Comparison of ENCODE assay signal across 22 cellular contexts in the genomic region with DNA sequence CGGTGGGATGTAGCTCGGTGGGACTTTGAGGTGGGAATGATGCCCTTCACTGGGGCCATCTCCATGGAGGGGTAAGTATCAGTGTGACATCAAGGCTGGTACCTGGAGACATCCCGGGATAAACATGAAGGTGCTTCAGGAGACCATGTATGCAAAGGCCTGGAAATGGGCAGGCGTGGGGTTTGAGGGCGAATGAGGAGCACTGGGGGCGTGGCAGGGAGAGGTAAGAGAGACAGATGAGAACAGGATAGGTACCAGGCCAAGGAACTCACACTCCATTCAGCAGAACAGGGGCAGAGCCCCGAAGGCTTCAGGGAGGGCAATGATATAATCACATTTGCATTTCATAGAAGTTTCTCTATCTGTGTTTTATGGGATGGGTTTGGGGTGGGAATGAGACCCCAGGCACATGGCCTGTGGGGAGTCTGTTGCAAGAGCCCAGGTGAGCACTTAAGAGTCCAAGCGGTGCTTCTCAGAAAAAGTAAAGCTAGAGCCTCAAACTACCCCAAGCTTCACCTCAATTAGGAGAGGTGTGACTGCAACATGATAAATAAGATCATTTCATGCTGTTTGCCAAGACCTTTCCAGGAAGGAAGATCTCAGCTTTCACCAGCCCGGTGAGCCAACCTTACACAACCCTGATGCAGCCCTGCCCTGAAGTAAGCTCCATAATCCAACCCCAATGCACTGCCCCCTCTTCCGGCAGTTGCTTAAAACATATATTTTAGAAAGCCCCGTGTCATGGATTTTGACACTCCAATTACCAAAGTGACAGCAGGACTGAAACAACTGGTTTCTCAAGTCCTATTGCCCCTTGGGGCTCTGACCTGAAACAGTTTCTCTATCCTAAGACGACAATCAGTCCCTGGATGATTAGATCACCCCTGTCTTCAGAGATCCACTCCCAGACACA. TPM values are rescaled to one million over a fixed set of nuclear protein-coding genes. Genes with fewer than 3 reads are reported as not detected.
DNase-seq lines count a peak whose midpoint lies in the region; ATAC-seq, FAIRE-seq and TF ChIP-seq lines count a peak whose summit lies in the region.
"Had no signal": no experiment of that assay in that cellular context is flagged by ENCODE, and none has a peak within 500 bp of the region (broad histone marks: within the 10 kb centered on the region; RNA-seq: fewer than 3 reads in every experiment).

No MANE protein-coding gene starts in this region.

- ATAC-seq in esophagus mucosa = peak; percentile 64
- ATAC-seq: activated CD4-positive, alpha-beta T cell treated with anti-CD3 and anti-CD28 coated beads for 36 hours; stimulated activated naive CD8-positive, alpha-beta T cell treated with anti-CD3 and anti-CD28 coated beads, Interleukin-15, Interleukin-2, amounts not matched to agents 100 U/mL and 50 U/mL, for 24 hours had no signal

- no peak for TF ChIP-seq POLR2A in H54 (IDR thresholded peaks at IDR 0.05; ENCODE audit: low read depth, low read length)

- FAIRE-seq in H54 (lab: Jason Lieb, UNC) = no peak
- FAIRE-seq: frontal cortex had no signal

- DNase-seq in AML-193 (lab: John Stamatoyannopoulos, UW) (peak; percentile 35 to 48), NOMO-1 treated with dmso at 0.1 percent for 144 hours (lab: John Stamatoyannopoulos, UW; ENCODE audit: unreplicated experiment) (peak; percentile 87), A172 (ENCODE audit: low spot score) (no peak), COLO829 (ENCODE audit: low spot score) (no peak), H54 (ENCODE audit: insufficient read length, low spot score) (no peak)
- DNase-seq: activated CD4-positive, alpha-beta T cell treated with anti-CD3 and anti-CD28 coated beads for 36 hours; activated CD8-positive, alpha-beta memory T cell treated with anti-CD3 and anti-CD28 coated beads, Interleukin-2, amount 50 U/mL, for 48 hours; activated naive CD4-positive, alpha-beta T cell treated with anti-CD3 and anti-CD28 coated beads for 36 hours; Caco-2; effector CD8-positive, alpha-beta T cell; GDM1; immature natural killer cell; Kasumi-1; NCI-H1694; NCI-H524; stimulated activated naive CD8-positive, alpha-beta T cell treated with anti-CD3 and anti-CD28 coated beads, Interleukin-15, Interleukin-2, amounts not matched to agents 100 U/mL and 50 U/mL, for 24 hours had no signal

RNA-seq across cellular contexts. Expression of a gene that starts 7.4 kb away (rescaled TPM):
- 34,355 TPM for total RNA-seq in esophagus mucosa
- total RNA-seq in A172 (2014; rRNA removed; shearing (Covaris generic)) = not detected in 2 replicates
- total RNA-seq: activated CD4-positive, alpha-beta T cell treated with anti-CD3 and anti-CD28 coated beads for 36 hours; Caco-2; osteocyte; T-helper 2 cell treated with Interferon-gamma antibody and Interleukin-4, amounts not matched to agents 100 ng/mL and 5 ng/mL, for 36 hours had no signal

RNA-seq across cellular contexts. Expression of a gene that starts 10.4 kb away (rescaled TPM):
- 65.2 TPM for total RNA-seq in esophagus mucosa
- total RNA-seq in A172 (2014; rRNA removed; shearing (Covaris generic)) = not detected in 2 replicates
- total RNA-seq: activated CD4-positive, alpha-beta T cell treated with anti-CD3 and anti-CD28 coated beads for 36 hours; activated naive CD4-positive, alpha-beta T cell treated with anti-CD3 and anti-CD28 coated beads for 36 hours; Caco-2; osteocyte; RPMI7951; T-helper 2 cell treated with Interferon-gamma antibody and Interleukin-4, amounts not matched to agents 100 ng/mL and 5 ng/mL, for 36 hours had no signal

RNA-seq across cellular contexts. Expression of a gene that starts 16.4 kb away (rescaled TPM):
- 14.5 TPM for total RNA-seq in esophagus mucosa
- not detected in 2 replicates for total RNA-seq in A172 (2014; rRNA removed; shearing (Covaris generic))
- total RNA-seq: activated naive CD4-positive, alpha-beta T cell treated with anti-CD3 and anti-CD28 coated beads for 36 hours; Caco-2; frontal cortex; osteocyte; RPMI7951; skeletal muscle tissue; T-helper 2 cell treated with Interferon-gamma antibody and Interleukin-4, amounts not matched to agents 100 ng/mL and 5 ng/mL, for 36 hours had no signal

RNA-seq across cellular contexts. Expression of a gene that starts 25.9 kb away (rescaled TPM):
- total RNA-seq in esophagus mucosa = 27,439 TPM
- total RNA-seq in A172 (2014; rRNA removed; shearing (Covaris generic)) = not detected in 2 replicates
- total RNA-seq: activated CD4-positive, alpha-beta T cell treated with anti-CD3 and anti-CD28 coated beads for 36 hours; activated naive CD4-positive, alpha-beta T cell treated with anti-CD3 and anti-CD28 coated beads for 36 hours; Caco-2; osteocyte; T-helper 2 cell treated with Interferon-gamma antibody and Interleukin-4, amounts not matched to agents 100 ng/mL and 5 ng/mL, for 36 hours had no signal

RNA-seq across cellular contexts. Expression of a gene that starts 51.3 kb away (rescaled TPM):
- total RNA-seq in esophagus mucosa = 24.6 TPM
- total RNA-seq in A172 (2014; rRNA removed; shearing (Covaris generic)) = not detected in 2 replicates
- total RNA-seq: activated CD4-positive, alpha-beta T cell treated with anti-CD3 and anti-CD28 coated beads for 36 hours; activated naive CD4-positive, alpha-beta T cell treated with anti-CD3 and anti-CD28 coated beads for 36 hours; Caco-2; frontal cortex; osteocyte; RPMI7951; skeletal muscle tissue; T-helper 2 cell treated with Interferon-gamma antibody and Interleukin-4, amounts not matched to agents 100 ng/mL and 5 ng/mL, for 36 hours had no signal

Comparison
In these comparisons a context has a peak if more than half of its experiments do, and no peak if none do; other contexts are left out.
1. DNase-seq: peak in AML-193 (2 of 2) and NOMO-1 treated with dmso at 0.1 percent for 144 hours (single experiment); none in A172 (single experiment), COLO829 (single experiment) and H54 (single experiment).
2. RNA of a gene that starts 7.4 kb away (total RNA-seq): 34,355 TPM in esophagus mucosa (single experiment); not detected in A172; every median in the first group is over 1,000 times any median in the second.
3. RNA of a gene that starts 10.4 kb away (total RNA-seq): 65.2 TPM in esophagus mucosa (single experiment); not detected in A172; every median in the first group is over 10 times any median in the second.
4. RNA of a gene that starts 16.4 kb away (total RNA-seq): 14.5 TPM in esophagus mucosa (single experiment); not detected in A172; every median in the first group is over 10 times any median in the second.